In genomic region chr6:170583736-170584180, GRCh38 we compare ENCODE assay signal across 8 cellular contexts. TPM values are rescaled to one million over a fixed set of nuclear protein-coding genes. Genes with fewer than 3 reads are reported as not detected.
DNase-seq lines count a peak whose midpoint lies in the region; ATAC-seq, FAIRE-seq and TF ChIP-seq lines count a peak whose summit lies in the region.

No MANE protein-coding gene starts in this region.

- H3K4me1 ChIP-seq in adrenal gland (replicated peaks in 1 of 2) (peaks cover 13 to 14% of the 10 kb centered on the region in 2 donors), tibial nerve (peaks cover 0 to 24% (median 9%) of the 10 kb centered on the region in 4 donors)

- ATAC-seq in HG02840 (IDR thresholded peaks at IDR 0.05; ENCODE audit: low FRiP score, unreplicated experiment) (peak; percentile 1), HG02610 (IDR thresholded peaks at IDR 0.05; ENCODE audit: unreplicated experiment) (no peak)

- WGBS in adrenal gland, 4 donors = 1 to 5% (median 1%) methylated on average over 9 to 12 of the region's 12 CpGs
- 0 to 1% methylated on average over 12 of the region's 12 CpGs for WGBS in tibial nerve, 2 donors

- intact Hi-C loops in adrenal gland (cut with DNase I) = no loop called here

- no peaks in the 10 kb centered on the region for H3K27me3 ChIP-seq in adrenal gland
- H3K27me3 ChIP-seq in layer of hippocampus (ENCODE audit: control insufficient read depth, insufficient read depth, low read length) = no peaks in the 10 kb centered on the region
- H3K27me3 ChIP-seq in tibial nerve = no peaks in the 10 kb centered on the region

- DNase-seq in ELR (ENCODE audit: low read depth) (peak; percentile 29), adrenal gland (no peak), tibial nerve (ENCODE audit: low spot score in 2 of 2) (no peak), NCI-H510A treated with DMSO at 0.1 percent for 48 hours (lab: John Stamatoyannopoulos, UW) (no peak), RCC 7860 (ENCODE audit: low spot score) (no peak)

- peaks cover 0 to 38% of the 10 kb centered on the region in 2 donors for H3K36me3 ChIP-seq in adrenal gland (replicated peaks in 1 of 2)
- peaks cover 0 to 41% (median 0%) of the 10 kb centered on the region in 3 donors for H3K36me3 ChIP-seq in tibial nerve

- peak overlapping the region; percentile 12 to 91 (median 67) for H3K27ac ChIP-seq in adrenal gland
- H3K27ac ChIP-seq in layer of hippocampus (ENCODE audit: low read depth, low read length) = peak overlapping the region; percentile 84
- H3K27ac ChIP-seq in tibial nerve = peak overlapping the region; percentile 79 to 90 (median 89)

- H3K4me3 ChIP-seq in adrenal gland (peak overlapping the region; percentile 19 to 100 (median 57)), tibial nerve (peak overlapping the region; percentile 66 to 92 (median 84))

- H3K9me3 ChIP-seq in adrenal gland (replicated peaks in 1 of 3) (no peaks in the 10 kb centered on the region), tibial nerve (no peaks in the 10 kb centered on the region)

- FAIRE-seq in RCC 7860 (lab: Jason Lieb, UNC) = no peak

- TF ChIP-seq POLR2A in adrenal gland (IDR thresholded peaks at IDR 0.05) = no peak
- no peak for TF ChIP-seq POLR2A in tibial nerve (IDR thresholded peaks at IDR 0.05)

- no peak for TF ChIP-seq EP300 in tibial nerve (IDR thresholded peaks at IDR 0.05)

- TF ChIP-seq CTCF in adrenal gland (IDR thresholded peaks at IDR 0.05) = peak in 2 of 6 experiments; percentile 11 to 30
- no peak for TF ChIP-seq CTCF in tibial nerve (IDR thresholded peaks at IDR 0.05)

RNA-seq across cellular contexts. Expression of gene PDCD2, which starts 0.7 kb away (rescaled TPM):
- total RNA-seq in adrenal gland (100 to 1,000 TPM in 1 of 8 donors, 10 to 100 TPM in 7; 47.1 to 119 (median 56.6) TPM), tibial nerve (10 to 100 TPM; 53.5 to 82.2 (median 70.3) TPM)
- 10 to 100 TPM; 42.8 to 63.9 (median 51.1) TPM for polyA plus RNA-seq in adrenal gland

RNA-seq across cellular contexts. Expression of gene TBP, which starts 29.6 kb away (rescaled TPM):
- total RNA-seq in adrenal gland (10 to 100 TPM; 11.1 to 27.8 (median 15.1) TPM), tibial nerve (10 to 100 TPM; 14.5 to 16.1 (median 15.6) TPM)
- polyA plus RNA-seq in adrenal gland = 10 to 100 TPM; 10.4 to 18.2 (median 10.5) TPM

RNA-seq across cellular contexts. Expression of gene PSMB1, which starts 30.7 kb away (rescaled TPM):
- 100 to 1,000 TPM; 129 to 277 (median 178) TPM for total RNA-seq in adrenal gland
- polyA plus RNA-seq in adrenal gland = 100 to 1,000 TPM; 163 to 317 (median 288) TPM
- 100 to 1,000 TPM; 122 to 207 (median 155) TPM for total RNA-seq in tibial nerve
